In the genomic region with DNA sequence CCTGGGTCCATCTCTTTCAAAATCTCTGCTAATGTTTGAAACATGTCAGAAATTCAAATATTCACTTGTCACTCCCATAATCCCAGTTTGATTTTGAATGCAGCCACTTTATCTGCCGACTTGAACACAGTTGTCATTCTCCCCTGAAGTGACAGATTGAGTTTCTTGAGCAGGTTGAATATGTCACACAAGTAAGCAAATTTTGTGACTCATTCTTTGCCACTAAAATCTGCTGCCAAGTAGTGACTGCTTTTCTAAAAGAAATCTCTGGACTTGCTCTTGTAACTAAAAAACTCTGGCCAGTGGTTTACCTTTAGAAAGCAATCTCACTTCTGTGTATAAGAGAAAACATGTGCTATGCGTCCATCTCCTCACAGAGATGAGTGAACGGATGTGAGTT, we compare ENCODE assay signal across 2 cellular contexts.
TF ChIP-seq lines count a peak whose summit lies in the region.

No MANE protein-coding gene starts in this region.

TF ChIP-seq in GM12878, 131 proteins besides CTCF, POLR2A, EP300 and RAD21 (continued from another document):
- TF ChIP-seq SKIL (IDR thresholded peaks at IDR 0.05; ENCODE audit: low read depth, poor library complexity, severe bottlenecking) (no peak), KDM1A (IDR thresholded peaks at IDR 0.05; ENCODE audit: borderline replicate concordance) (no peak), FOXK2 (IDR thresholded peaks at IDR 0.05) (no peak), YBX1 (IDR thresholded peaks at IDR 0.05) (no peak), SMAD5 (IDR thresholded peaks at IDR 0.05; ENCODE audit: low read depth) (no peak), ZZZ3 (IDR thresholded peaks at IDR 0.05; ENCODE audit: control insufficient read depth, insufficient read length, low read depth) (no peak), TCF3 (IDR thresholded peaks at IDR 0.05; ENCODE audit: borderline replicate concordance, insufficient read depth, low read depth, low read length) (no peak), IKZF1 (conservative IDR thresholded peaks at IDR 0.05) (no peak), CEBPB (IDR thresholded peaks at IDR 0.05; ENCODE audit: borderline replicate concordance in 1 of 2, low read depth in 2 of 2, low read length in 2 of 2) (no peak)

TF ChIP-seq in neural cell, 6 proteins besides CTCF, POLR2A, EP300 and RAD21 (continued from another document):
- TF ChIP-seq EZH2 (IDR thresholded peaks at IDR 0.05; ENCODE audit: borderline replicate concordance, insufficient read depth, low read length, poor library complexity, severe bottlenecking), result no peak
